23 cellular contexts compared by ENCODE assay signal in genomic region chr12:132354982-132355680, GRCh38. TPM values are rescaled to one million over a fixed set of nuclear protein-coding genes. Genes with fewer than 3 reads are reported as not detected.
DNase-seq lines count a peak whose midpoint lies in the region; ATAC-seq and TF ChIP-seq lines count a peak whose summit lies in the region.
"Had no signal": no experiment of that assay in that cellular context is flagged by ENCODE, and none has a peak within 500 bp of the region (broad histone marks: within the 10 kb centered on the region; RNA-seq: fewer than 3 reads in every experiment).

No MANE protein-coding gene starts in this region.

- ATAC-seq in HG02678 (IDR thresholded peaks at IDR 0.05; ENCODE audit: unreplicated experiment): no peak
- ATAC-seq: HCT116, PC-3, Right ventricle myocardium inferior had no signal

- TF ChIP-seq POLR2A in spleen (IDR thresholded peaks at IDR 0.05): no peak

- peaks cover 5% of the 10 kb centered on the region for H3K9me3 Mint-ChIP-seq in glutamatergic neuron (ENCODE audit: unreplicated experiment)
- H3K9me3 Mint-ChIP-seq: CD8-positive, alpha-beta memory T cell had no signal

- peaks cover 4% of the 10 kb centered on the region for H3K4me1 Mint-ChIP-seq in glutamatergic neuron (ENCODE audit: low read depth, unreplicated experiment)
- H3K4me1 Mint-ChIP-seq: CD14-positive monocyte; CD8-positive, alpha-beta memory T cell had no signal

- peaks cover 3% of the 10 kb centered on the region for H3K36me3 Mint-ChIP-seq in glutamatergic neuron (ENCODE audit: unreplicated experiment)
- H3K36me3 Mint-ChIP-seq: CD14-positive monocyte; CD8-positive, alpha-beta memory T cell had no signal

- H3K27ac Mint-ChIP-seq in glutamatergic neuron (ENCODE audit: unreplicated experiment): no peak overlapping the region
- H3K27ac Mint-ChIP-seq: CD14-positive monocyte; CD8-positive, alpha-beta memory T cell had no signal

- in situ Hi-C loops in GM13976 (cut with MboI; ENCODE audit: low sequenced_read_pairs, unreplicated experiment): no loop called here

- intact Hi-C loops in spleen (cut with DNase I; ENCODE audit: low total_unique reads): no loop called here

- no peaks in the 10 kb centered on the region for H4K20me1 ChIP-seq in BLaER1
- H4K20me1 ChIP-seq in BLaER1 treated with 17β-estradiol and CSF1 and Interleukin-3, amounts not matched to agents 10 nM and 100 nM: peaks cover 0 to 35% (median 0%) of the 10 kb centered on the region in 11 experiments; a peak in 7 of 22 replicates

- peaks cover 7% of the 10 kb centered on the region for H3K27me3 Mint-ChIP-seq in glutamatergic neuron (ENCODE audit: unreplicated experiment)

- H3K4me3 Mint-ChIP-seq in glutamatergic neuron (ENCODE audit: unreplicated experiment): no peak overlapping the region
- H3K4me3 Mint-ChIP-seq: CD14-positive monocyte; CD8-positive, alpha-beta memory T cell had no signal

- peaks cover 7% of the 10 kb centered on the region; the same call in 1 of the 2 replicates for H3K9me3 ChIP-seq in BLaER1
- H3K9me3 ChIP-seq in BLaER1 treated with 17β-estradiol and CSF1 and Interleukin-3, amounts not matched to agents 10 nM and 100 nM (replicated peaks in 1 of 11): peaks cover 0 to 15% (median 0%) of the 10 kb centered on the region in 11 experiments; a peak in 7 of 22 replicates
- H3K9me3 ChIP-seq in spleen: no peaks in the 10 kb centered on the region
- H3K9me3 ChIP-seq: SJSA1 had no signal

- H3K4me3 ChIP-seq in BLaER1 (0 out of 2 replicates have a peak overlapping the region, but pooled peaks have one; percentile 38), spleen (no peak overlapping the region)
- H3K4me3 ChIP-seq in BLaER1 treated with 17β-estradiol and CSF1 and Interleukin-3, amounts not matched to agents 10 nM and 100 nM: peak overlapping the region in 1 of 10 experiments; percentile 28; a peak in 1 of 20 replicates
- H3K4me3 ChIP-seq: MG63, SJSA1 had no signal

- H3K27ac ChIP-seq in BLaER1 (peak overlapping the region; percentile 73), spleen (no peak overlapping the region)
- H3K27ac ChIP-seq in BLaER1 treated with 17β-estradiol and CSF1 and Interleukin-3, amounts not matched to agents 10 nM and 100 nM: peak overlapping the region in 3 of 11 experiments; percentile 55 to 75 (median 69); a peak in 5 of 22 replicates
- H3K27ac ChIP-seq: SJSA1 had no signal

- H3K36me3 ChIP-seq in BLaER1 (no peaks in the 10 kb centered on the region), spleen (no peaks in the 10 kb centered on the region)
- H3K36me3 ChIP-seq in BLaER1 treated with 17β-estradiol and CSF1 and Interleukin-3, amounts not matched to agents 10 nM and 100 nM: no peaks in the 10 kb centered on the region
- H3K36me3 ChIP-seq: MG63, SJSA1 had no signal

- 0 out of 2 replicates have a peak overlapping the region, but pooled peaks have one; percentile 25 for H3K9ac ChIP-seq in BLaER1
- H3K9ac ChIP-seq in BLaER1 treated with 17β-estradiol and CSF1 and Interleukin-3, amounts not matched to agents 10 nM and 100 nM: peak overlapping the region in 3 of 11 experiments; percentile 24 to 66 (median 40); a peak in 4 of 22 replicates

- H3K4me1 ChIP-seq in BLaER1: peaks cover 87% of the 10 kb centered on the region
- H3K4me1 ChIP-seq in BLaER1 treated with 17β-estradiol and CSF1 and Interleukin-3, amounts not matched to agents 10 nM and 100 nM: peaks cover 49 to 86% (median 75%) of the 10 kb centered on the region in 10 experiments
- H3K4me1 ChIP-seq in spleen: peaks cover 0 to 5% (median 0%) of the 10 kb centered on the region in 6 donors
- H3K4me1 ChIP-seq: SJSA1 had no signal

- peak overlapping the region; percentile 92 for H3K4me2 ChIP-seq in BLaER1
- peak overlapping the region; percentile 80 to 94 (median 87) for H3K4me2 ChIP-seq in BLaER1 treated with 17β-estradiol and CSF1 and Interleukin-3, amounts not matched to agents 10 nM and 100 nM

- TF ChIP-seq CTCF in glutamatergic neuron (IDR thresholded peaks at IDR 0.05; ENCODE audit: partially characterized antibody, unreplicated experiment): no peak
- TF ChIP-seq CTCF in spleen (IDR thresholded peaks at IDR 0.05 in 8 of 11, conservative IDR thresholded peaks at IDR 0.05 in 3 of 11): no peak
- TF ChIP-seq CTCF in GM13976 (IDR thresholded peaks at IDR 0.05; ENCODE audit: borderline replicate concordance, control extremely low read depth, extremely low read depth, insufficient read depth, missing control alignments): no peak

- DNase-seq in glutamatergic neuron (peak; percentile 12), spleen (peak; percentile 51), GM13976 (ENCODE audit: low spot score) (no peak), EL (no peak)
- DNase-seq: DMS 273 treated with DMSO at 0.1 percent for 48 hours, DMS79, GF-D8, NCI-H1105 treated with DMSO at 0.1 percent for 48 hours, NCI-H146, NCI-H1930, NCI-H2107, NCI-H524 treated with DMSO at 0.1 percent for 48 hours, NCI-H774, PC-3 had no signal

- WGBS in spleen, 5 donors: 83 to 91% (median 89%) methylated on average over 14 to 34 of the region's 34 CpGs

- H3K27me3 ChIP-seq in BLaER1 (peaks cover 30% of the 10 kb centered on the region), spleen (replicated peaks in 1 of 7) (peaks cover 0 to 57% (median 24%) of the 10 kb centered on the region in 7 donors)
- peaks cover 5 to 60% (median 32%) of the 10 kb centered on the region in 11 experiments; a peak in 20 of 22 replicates for H3K27me3 ChIP-seq in BLaER1 treated with 17β-estradiol and CSF1 and Interleukin-3, amounts not matched to agents 10 nM and 100 nM

RNA-seq across cellular contexts. Expression of gene GALNT9, which starts 25.7 kb away (rescaled TPM):
- total RNA-seq in glutamatergic neuron (ENCODE audit: unreplicated experiment) (13.7 TPM), spleen (1 to 10 TPM in 5 of 7 donors, under 1 TPM in 2; 0.52 to 2.4 (median 1.4) TPM)
- under 1 TPM; 0.20 to 0.51 (median 0.30) TPM for polyA plus RNA-seq in spleen
- total RNA-seq: Right ventricle myocardium inferior, SJSA1 had no signal
- polyA plus RNA-seq: CD14-positive monocyte; CD8-positive, alpha-beta memory T cell had no signal

Comparison
In these comparisons a context has a peak if more than half of its experiments do, and no peak if none do; other contexts are left out.
1. DNase-seq: peak in glutamatergic neuron (single experiment) and spleen (single experiment); none in GM13976 (single experiment) and EL (single experiment).